Comparison of ENCODE assay signal across 8 cellular contexts in the genomic region with DNA sequence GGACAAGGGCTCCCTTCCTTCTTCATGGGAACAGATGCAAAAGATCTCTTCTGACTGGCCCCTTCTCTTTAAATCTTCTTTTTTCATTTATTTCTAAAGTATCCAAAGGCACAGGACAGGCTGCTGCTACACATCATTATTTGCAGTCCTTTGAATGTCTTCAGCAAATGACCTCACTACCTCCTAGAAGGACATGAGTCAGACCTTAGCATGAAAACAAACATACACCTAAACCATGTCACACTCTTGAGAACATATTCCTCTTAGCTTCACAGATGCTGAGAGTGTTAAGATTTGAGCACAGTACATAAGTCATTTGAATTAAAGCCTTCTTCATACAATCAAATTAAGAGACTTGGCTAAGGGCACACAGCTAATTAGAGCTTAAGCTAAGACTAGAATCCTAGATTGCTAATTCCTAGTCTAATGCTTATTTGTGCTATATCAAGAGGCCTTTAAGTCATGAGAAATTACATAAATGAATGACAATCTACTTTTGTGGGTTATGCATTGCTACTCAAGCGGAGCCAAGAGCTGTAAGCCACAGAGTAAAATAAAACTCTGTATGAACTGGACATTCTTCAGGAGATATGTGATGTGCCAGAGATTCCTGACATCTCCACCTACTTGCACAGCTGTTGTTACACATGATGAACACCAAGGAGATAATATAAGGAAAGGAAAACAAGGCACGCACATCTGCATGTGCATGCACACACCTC.
DNase-seq lines count a peak whose midpoint lies in the region; ATAC-seq, FAIRE-seq and TF ChIP-seq lines count a peak whose summit lies in the region.

No MANE protein-coding gene starts in this region.

- no peaks in the 10 kb centered on the region for H3K27me3 Mint-ChIP-seq in glutamatergic neuron (ENCODE audit: unreplicated experiment)

- TF ChIP-seq POLR2A in GM18505 (IDR thresholded peaks at IDR 0.05; ENCODE audit: borderline replicate concordance, extremely low read depth, insufficient read depth, insufficient read length), result no peak
- TF ChIP-seq POLR2A in H54 (IDR thresholded peaks at IDR 0.05; ENCODE audit: low read depth, low read length), result no peak

- H3K9me3 Mint-ChIP-seq in glutamatergic neuron (ENCODE audit: unreplicated experiment), result no peaks in the 10 kb centered on the region

- H3K9me3 ChIP-seq in OCI-LY3 (ENCODE audit: insufficient read depth, low read length) (no peaks in the 10 kb centered on the region), kidney (ENCODE audit: control insufficient read depth in 1 of 2, low read length in 2 of 2) (no peaks in the 10 kb centered on the region)

- TF ChIP-seq CTCF in OCI-LY3 (IDR thresholded peaks at IDR 0.05; ENCODE audit: low read depth, low read length) (no peak), kidney (IDR thresholded peaks at IDR 0.05; ENCODE audit: borderline replicate concordance, extremely low read depth, insufficient read depth) (no peak), glutamatergic neuron (IDR thresholded peaks at IDR 0.05; ENCODE audit: partially characterized antibody, unreplicated experiment) (no peak)

- H3K27me3 ChIP-seq in OCI-LY3 (ENCODE audit: low read depth, low read length), result no peaks in the 10 kb centered on the region

- no peaks in the 10 kb centered on the region for H3K79me2 ChIP-seq in OCI-LY3 (ENCODE audit: low read length)

- DNase-seq in H54 (ENCODE audit: insufficient read length, low spot score) (peak; percentile 30), myocyte (ENCODE audit: low read depth) (peak; percentile 19), kidney (no peak), glutamatergic neuron (no peak), nucleus accumbens (lab: John Stamatoyannopoulos, UW) (no peak)
- no peak for DNase-seq in stimulated activated naive CD4-positive, alpha-beta T cell (lab: John Stamatoyannopoulos, UW)

- H3K4me1 Mint-ChIP-seq in glutamatergic neuron (ENCODE audit: low read depth, unreplicated experiment), result no peaks in the 10 kb centered on the region

- FAIRE-seq in H54 (lab: Jason Lieb, UNC) (peak; percentile 99), kidney (lab: Jason Lieb, UNC) (no peak)

- peak; percentile 90 for ATAC-seq in GM18505 (IDR thresholded peaks at IDR 0.05; ENCODE audit: unreplicated experiment)

- no peak overlapping the region for H3K27ac Mint-ChIP-seq in glutamatergic neuron (ENCODE audit: unreplicated experiment)

- peak overlapping the region; percentile 1; the same call in 1 of the 2 replicates for H3K4me2 ChIP-seq in OCI-LY3 (ENCODE audit: low read length)

- intact Hi-C loops in kidney (cut with DNase I), result no loop called here

- no peak overlapping the region for H3K4me3 Mint-ChIP-seq in glutamatergic neuron (ENCODE audit: unreplicated experiment)

- no peaks in the 10 kb centered on the region for H3K36me3 ChIP-seq in OCI-LY3 (replicated peaks; ENCODE audit: low read depth, low read length)
- H3K36me3 ChIP-seq in kidney (ENCODE audit: control insufficient read depth in 1 of 2, insufficient read depth in 2 of 2, low read length in 2 of 2), result no peaks in the 10 kb centered on the region

- H3K4me3 ChIP-seq in OCI-LY3 (ENCODE audit: low read length) (no peak overlapping the region), kidney (ENCODE audit: low read length in 2 of 2) (no peak overlapping the region)

- no peak overlapping the region for H2AFZ ChIP-seq in OCI-LY3 (ENCODE audit: low read depth, low read length)

- H4K20me1 ChIP-seq in OCI-LY3 (ENCODE audit: insufficient read depth, low read length), result no peaks in the 10 kb centered on the region

- H3K9ac ChIP-seq in OCI-LY3 (ENCODE audit: low read length) (no peak overlapping the region), kidney (ENCODE audit: low read length in 2 of 2) (no peak overlapping the region)

- H3K4me1 ChIP-seq in OCI-LY3 (ENCODE audit: low read length) (peaks cover 38% of the 10 kb centered on the region), kidney (ENCODE audit: control insufficient read depth in 1 of 2, insufficient read depth in 1 of 2, low read depth in 1 of 2, low read length in 2 of 2) (no peaks in the 10 kb centered on the region)

- no peaks in the 10 kb centered on the region for H3K36me3 Mint-ChIP-seq in glutamatergic neuron (ENCODE audit: unreplicated experiment)

- no peak overlapping the region for H3K27ac ChIP-seq in OCI-LY3 (ENCODE audit: low read length)
- no peak overlapping the region for H3K27ac ChIP-seq in kidney (ENCODE audit: low read depth in 2 of 2, low read length in 2 of 2)

Comparison
In these comparisons a context has a peak if more than half of its experiments do, and no peak if none do; other contexts are left out.
1. DNase-seq: peak in H54 (single experiment) and myocyte (single experiment); none in kidney (single experiment), glutamatergic neuron (single experiment), nucleus accumbens (0 of 56) and stimulated activated naive CD4-positive, alpha-beta T cell (0 of 6).